Comparison of ENCODE assay signal across 8 cellular contexts in the genomic region with DNA sequence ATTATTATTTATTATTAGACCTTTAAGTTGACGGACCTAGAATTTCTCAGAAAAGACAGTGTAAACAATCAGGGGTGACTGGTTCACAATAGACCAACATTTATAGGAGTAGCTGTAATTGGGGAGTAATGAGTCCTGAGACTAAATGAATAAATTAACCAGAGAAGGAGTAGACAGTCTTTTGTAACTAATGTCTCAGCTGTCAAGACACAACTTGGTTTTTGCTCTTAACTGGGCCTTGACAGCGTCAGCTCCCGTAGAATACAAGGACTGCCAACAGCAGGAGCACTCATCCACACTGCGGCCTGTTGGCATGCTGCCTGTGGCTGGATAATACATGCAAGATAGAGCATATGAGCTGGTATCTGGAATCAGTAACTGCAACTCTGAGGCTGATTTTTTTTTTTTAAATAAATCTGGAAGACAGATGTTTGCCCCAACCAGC.
DNase-seq lines count a peak whose midpoint lies in the region; ATAC-seq and TF ChIP-seq lines count a peak whose summit lies in the region.

No MANE protein-coding gene starts in this region.

- no peak overlapping the region for H3K4me3 ChIP-seq in stomach

- H3K4me1 Mint-ChIP-seq in activated naive CD8-positive, alpha-beta T cell treated with anti-CD3 and anti-CD28 coated beads, Interleukin-2, amount 50 U/mL, for 24 hours = no peaks in the 10 kb centered on the region

- peaks cover 0 to 20% (median 4%) of the 10 kb centered on the region in 4 donors for H3K4me1 ChIP-seq in stomach

- peaks cover 5% of the 10 kb centered on the region for H3K9me3 Mint-ChIP-seq in activated naive CD8-positive, alpha-beta T cell treated with anti-CD3 and anti-CD28 coated beads, Interleukin-2, amount 50 U/mL, for 24 hours

- H3K4me3 Mint-ChIP-seq in activated naive CD8-positive, alpha-beta T cell treated with anti-CD3 and anti-CD28 coated beads, Interleukin-2, amount 50 U/mL, for 24 hours = no peak overlapping the region

- no peak overlapping the region for H3K27ac Mint-ChIP-seq in activated naive CD8-positive, alpha-beta T cell treated with anti-CD3 and anti-CD28 coated beads, Interleukin-2, amount 50 U/mL, for 24 hours

- TF ChIP-seq CTCF in stomach (IDR thresholded peaks at IDR 0.05) = no peak

- H3K27me3 ChIP-seq in stomach = no peaks in the 10 kb centered on the region

- peak; percentile 94 for DNase-seq in NCI-H1092 treated with DMSO at 0.1 percent for 48 hours (lab: John Stamatoyannopoulos, UW)
- DNase-seq in amniotic epithelial cell (ENCODE audit: low read depth) = peak; percentile 91
- peak in 46 of 51 donors; percentile 2 to 87 (median 51) for DNase-seq in hypothalamus (lab: John Stamatoyannopoulos, UW)
- DNase-seq in stomach = peak; percentile 70
- no peak for DNase-seq in NK-92 (lab: John Stamatoyannopoulos, UW; ENCODE audit: unreplicated experiment)
- DNase-seq in activated naive CD8-positive, alpha-beta T cell treated with anti-CD3 and anti-CD28 coated beads, Interleukin-2, amount 50 U/mL, for 24 hours = no peak
- DNase-seq in DMS114 treated with DMSO at 0.1 percent for 48 hours (lab: John Stamatoyannopoulos, UW; ENCODE audit: unreplicated experiment) = no peak

- no peaks in the 10 kb centered on the region for H3K9me3 ChIP-seq in stomach

- no peaks in the 10 kb centered on the region for H3K36me3 ChIP-seq in stomach

- no peak overlapping the region for H3K27ac ChIP-seq in stomach

- TF ChIP-seq POLR2A in stomach (IDR thresholded peaks at IDR 0.05) = no peak

- TF ChIP-seq EP300 in stomach (IDR thresholded peaks at IDR 0.05) = no peak

- H3K27me3 Mint-ChIP-seq in activated naive CD8-positive, alpha-beta T cell treated with anti-CD3 and anti-CD28 coated beads, Interleukin-2, amount 50 U/mL, for 24 hours = no peaks in the 10 kb centered on the region

- H3K36me3 Mint-ChIP-seq in activated naive CD8-positive, alpha-beta T cell treated with anti-CD3 and anti-CD28 coated beads, Interleukin-2, amount 50 U/mL, for 24 hours (ENCODE audit: low read depth) = no peaks in the 10 kb centered on the region

- no peak for ATAC-seq in activated naive CD8-positive, alpha-beta T cell treated with anti-CD3 and anti-CD28 coated beads, Interleukin-2, amount 50 U/mL, for 24 hours
- no peak for ATAC-seq in HG03521 (IDR thresholded peaks at IDR 0.05; ENCODE audit: unreplicated experiment)

- intact Hi-C loops in stomach (cut with DNase I; ENCODE audit: low total_unique reads) = no loop called here

- WGBS in stomach, 5 donors = 13 to 33% (median 24%) methylated on average over 4 of the region's 4 CpGs

Comparison
In these comparisons a context has a peak if more than half of its experiments do, and no peak if none do; other contexts are left out.
1. DNase-seq: peak in NCI-H1092 treated with DMSO at 0.1 percent for 48 hours (single experiment), amniotic epithelial cell (single experiment), hypothalamus (46 of 51) and stomach (single experiment); none in NK-92 (single experiment), activated naive CD8-positive, alpha-beta T cell treated with anti-CD3 and anti-CD28 coated beads, Interleukin-2, amount 50 U/mL, for 24 hours (single experiment) and DMS114 treated with DMSO at 0.1 percent for 48 hours (single experiment).